Comparison of ENCODE assay signal across 16 cellular contexts in genomic region chr6:42088101-42088591, GRCh38. TPM values are rescaled to one million over a fixed set of nuclear protein-coding genes. Genes with fewer than 3 reads are reported as not detected.
DNase-seq lines count a peak whose midpoint lies in the region; FAIRE-seq and TF ChIP-seq lines count a peak whose summit lies in the region.
"Had no signal": no experiment of that assay in that cellular context is flagged by ENCODE, and none has a peak within 500 bp of the region (broad histone marks: within the 10 kb centered on the region; RNA-seq: fewer than 3 reads in every experiment).

No MANE protein-coding gene starts in this region.

- peak; percentile 40 for FAIRE-seq in urothelium cell line (lab: Jason Lieb, UNC)
- FAIRE-seq: D721Med had no signal

- no peaks in the 10 kb centered on the region for H3K36me3 ChIP-seq in left ventricle myocardium inferior
- H3K36me3 ChIP-seq: ovary had no signal

- DNase-seq in HT-29 (ENCODE audit: low spot score) (peak; percentile 80), amniotic epithelial cell (ENCODE audit: low read depth) (peak; percentile 43), left ventricle myocardium inferior (peak; percentile 55), urothelium cell line (ENCODE audit: low spot score) (peak; percentile 84), DMS114 treated with DMSO at 0.1 percent for 48 hours (lab: John Stamatoyannopoulos, UW; ENCODE audit: unreplicated experiment) (no peak), NCI-H1694 (lab: John Stamatoyannopoulos, UW) (no peak)
- no peak for DNase-seq in stimulated activated naive CD4-positive, alpha-beta T cell (lab: John Stamatoyannopoulos, UW)
- DNase-seq: activated CD4-positive, alpha-beta T cell treated with anti-CD3 and anti-CD28 coated beads for 1 hour; ovary; stimulated activated CD4-positive, alpha-beta T cell treated with anti-CD3 and anti-CD28 coated beads, Interleukin-4, amount 100 ng/mL, for 24 hours; stimulated activated naive CD8-positive, alpha-beta T cell treated with anti-CD3 and anti-CD28 coated beads, Interleukin-15, amount 100 ng/mL, for 72 hours had no signal

- no peaks in the 10 kb centered on the region for H3K9me3 ChIP-seq in left ventricle myocardium inferior (replicated peaks)
- H3K9me3 ChIP-seq: gastroesophageal sphincter, ovary had no signal

- peak overlapping the region; percentile 15 for H3K4me3 ChIP-seq in left ventricle myocardium inferior
- H3K4me3 ChIP-seq: gastroesophageal sphincter, lung, ovary, SK-N-MC had no signal

- H3K27me3 ChIP-seq in left ventricle myocardium inferior (ENCODE audit: low read depth), result no peaks in the 10 kb centered on the region
- H3K27me3 ChIP-seq: gastroesophageal sphincter, ovary had no signal

- peaks cover 52% of the 10 kb centered on the region for H3K4me1 ChIP-seq in left ventricle myocardium inferior
- H3K4me1 ChIP-seq: gastroesophageal sphincter had no signal

- intact Hi-C loops in left ventricle myocardium inferior (cut with micrococcal nuclease), result no loop called here

- peak overlapping the region; percentile 87 for H3K27ac ChIP-seq in left ventricle myocardium inferior (replicated peaks)
- H3K27ac ChIP-seq: gastroesophageal sphincter, ovary, SK-N-MC had no signal

- TF ChIP-seq CTCF in left ventricle myocardium inferior (IDR thresholded peaks at IDR 0.05; ENCODE audit: borderline replicate concordance), result no peak

RNA-seq across cellular contexts. Expression of gene TAF8, which starts 37.8 kb away (rescaled TPM):
- 18.6 and 22.8 TPM in 2 replicates for total RNA-seq in HT-29 (2014; rRNA removed; shearing (Covaris generic))
- 28.5 TPM for total RNA-seq in left ventricle myocardium inferior

RNA-seq across cellular contexts. Expression of gene C6orf132, which starts 54.3 kb away (rescaled TPM):
- 119 and 136 TPM in 2 replicates for total RNA-seq in HT-29 (2014; rRNA removed; shearing (Covaris generic))
- total RNA-seq in left ventricle myocardium inferior, result 1.4 TPM
- total RNA-seq: NCI-H460 had no signal

Comparison
In these comparisons a context has a peak if more than half of its experiments do, and no peak if none do; other contexts are left out.
1. DNase-seq: peak in HT-29 (single experiment), amniotic epithelial cell (single experiment), left ventricle myocardium inferior (single experiment) and urothelium cell line (single experiment); none in DMS114 treated with DMSO at 0.1 percent for 48 hours (single experiment), NCI-H1694 (single experiment) and stimulated activated naive CD4-positive, alpha-beta T cell (0 of 6).
2. RNA of gene C6orf132, which starts 54.3 kb away (total RNA-seq): 119 to 136 TPM in HT-29; 1.4 TPM in left ventricle myocardium inferior (single experiment); every median in the first group is over 10 times any median in the second.